Comparison of ENCODE assay signal across 27 cellular contexts in the genomic region with DNA sequence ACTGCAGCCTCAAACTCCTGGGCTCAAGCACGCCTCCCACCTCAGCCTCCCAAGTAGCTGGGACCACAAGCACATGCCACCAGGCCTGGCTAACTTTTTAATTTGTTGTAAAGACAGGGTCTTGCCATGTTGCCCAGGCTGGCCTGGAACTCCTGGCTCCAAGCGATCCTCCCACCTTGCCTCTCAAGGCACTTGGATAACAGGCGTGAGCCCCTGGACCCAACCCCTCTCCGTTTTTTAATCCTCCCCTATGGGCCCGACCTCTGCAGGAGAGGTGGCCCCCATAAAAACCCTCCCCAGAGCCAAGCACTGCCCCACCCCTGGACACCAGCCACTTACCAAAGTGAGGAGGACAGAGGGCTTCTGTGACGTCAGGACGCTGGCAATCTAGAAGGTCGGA.
"Had no signal": no experiment of that assay in that cellular context is flagged by ENCODE, and none has a peak within 500 bp of the region (broad histone marks: within the 10 kb centered on the region; RNA-seq: fewer than 3 reads in every experiment).

No MANE protein-coding gene starts in this region.

- ATAC-seq: heart right ventricle; left colon; naive thymus-derived CD4-positive, alpha-beta T cell; stimulated activated naive B cell treated with anti-CD40 and anti-IgM and Interleukin-4, amounts not matched to agents 10 μg/mL and 1 μg/mL and 100 μg/mL, for 72 hours had no signal

- H3K9ac ChIP-seq: neural progenitor cell had no signal

- H3K27ac ChIP-seq: coronary artery, esophagus squamous epithelium, heart right ventricle, neural progenitor cell, ovary, skin epidermis, suprapubic skin, vagina had no signal

- H3K36me3 ChIP-seq: neural progenitor cell, ovary, vagina had no signal

- H3K4me1 ChIP-seq: heart right ventricle, neural progenitor cell, suprapubic skin, vagina had no signal

- DNase-seq: central memory CD4-positive, alpha-beta T cell; dermis blood vessel endothelial cell; effector memory CD4-positive, alpha-beta T cell; erythroblast; esophagus squamous epithelium; foreskin melanocyte; glutamatergic neuron; heart right ventricle; hippocampal formation; kidney glomerular epithelial cell; left colon; mesendoderm; midbrain; naive thymus-derived CD4-positive, alpha-beta T cell; ovary; retina; stimulated activated CD4-positive, alpha-beta T cell treated with anti-CD3 and anti-CD28 coated beads, Interleukin-15, amount 100 ng/mL, for 24 hours; stimulated activated CD4-positive, alpha-beta T cell treated with anti-CD3 and anti-CD28 coated beads, Interleukin-2, amount 100 ng/mL, for 48 hours; stimulated activated naive B cell treated with anti-CD40 and anti-IgM and Interleukin-4, amounts not matched to agents 10 μg/mL and 1 μg/mL and 100 μg/mL, for 72 hours; trophoblast cell had no signal

- H3K9me3 ChIP-seq: esophagus squamous epithelium, heart right ventricle, ovary, suprapubic skin, vagina had no signal

- H3K4me2 ChIP-seq: neural progenitor cell had no signal

- FAIRE-seq: endometrium, islet of Langerhans had no signal

- H3K4me3 ChIP-seq: coronary artery, esophagus squamous epithelium, heart right ventricle, neural progenitor cell, ovary, skin epidermis, suprapubic skin, vagina had no signal

- H3K27me3 ChIP-seq: esophagus squamous epithelium, heart right ventricle, neural progenitor cell, ovary, suprapubic skin, vagina had no signal

- H2AFZ ChIP-seq: neural progenitor cell had no signal
